Comparison of ENCODE assay signal across 9 cellular contexts in the genomic region with DNA sequence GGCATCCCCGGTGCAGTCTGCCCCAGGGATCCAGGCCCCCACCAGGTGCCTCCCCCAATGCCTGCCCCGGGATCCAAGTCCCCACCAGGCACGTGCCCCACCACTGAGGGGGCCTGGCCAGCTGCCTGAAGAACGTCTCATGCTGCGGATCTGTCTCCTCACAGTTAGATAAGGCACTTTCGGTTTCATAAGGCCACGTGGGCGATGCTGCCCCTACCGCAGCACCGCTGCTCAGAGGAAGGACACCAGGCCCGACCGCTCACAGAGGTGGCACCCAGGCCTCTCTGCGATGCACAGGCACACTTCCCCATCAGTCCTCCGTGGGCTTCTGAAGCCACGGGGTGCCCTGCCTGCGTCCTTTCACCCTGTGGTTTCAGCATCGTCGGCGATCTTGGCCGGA.
DNase-seq lines count a peak whose midpoint lies in the region; ATAC-seq and TF ChIP-seq lines count a peak whose summit lies in the region.
"Had no signal": no experiment of that assay in that cellular context is flagged by ENCODE, and none has a peak within 500 bp of the region (broad histone marks: within the 10 kb centered on the region; RNA-seq: fewer than 3 reads in every experiment).

No MANE protein-coding gene starts in this region.

- H3K27me3 ChIP-seq in body of pancreas, result no peaks in the 10 kb centered on the region

- intact Hi-C loops in body of pancreas (cut with DNase I), result no loop called here

- POLR2A ChIA-PET in GM10248 (lab: Yijun Ruan, JAX), result no interaction called here

- H3K4me3 ChIP-seq in body of pancreas, result no peak overlapping the region

- DNase-seq in GM10248 (ENCODE audit: extremely low spot score), result peak; percentile 39
- DNase-seq in activated CD4-positive, alpha-beta T cell treated with anti-CD3 and anti-CD28 coated beads for 4 hours, result peak; percentile 18 to 40
- peak; percentile 4 for DNase-seq in effector CD8-positive, alpha-beta T cell (lab: John Stamatoyannopoulos, UW)
- peak; percentile 10 for DNase-seq in stimulated activated CD4-positive, alpha-beta T cell treated with anti-CD3 and anti-CD28 coated beads, Interleukin-1b, Interleukin-23, amount 100 ng/mL, for 48 hours
- no peak for DNase-seq in body of pancreas
- DNase-seq in erythroblast (lab: John Stamatoyannopoulos, UW), result no peak
- no peak for DNase-seq in SW 1271 (lab: John Stamatoyannopoulos, UW)
- DNase-seq: hypothalamus had no signal

- peaks cover 0 to 24% of the 10 kb centered on the region in 2 donors for H3K36me3 ChIP-seq in body of pancreas (replicated peaks in 1 of 2; ENCODE audit: insufficient read depth in 1 of 2, low read depth in 2 of 2)

- TF ChIP-seq POLR2A in body of pancreas (IDR thresholded peaks at IDR 0.05) (no peak), erythroblast (IDR thresholded peaks at IDR 0.05; ENCODE audit: low read length) (no peak)

- TF ChIP-seq CTCF in GM10248 (IDR thresholded peaks at IDR 0.05; ENCODE audit: control extremely low read depth, extremely low read depth, low read depth, missing control alignments) (no peak), body of pancreas (IDR thresholded peaks at IDR 0.05) (no peak)

- ATAC-seq in HG02840 (IDR thresholded peaks at IDR 0.05; ENCODE audit: low FRiP score, unreplicated experiment) (no peak), body of pancreas (no peak)

- 85 to 91% methylated on average over 15 to 19 of the region's 20 CpGs for WGBS in body of pancreas, 2 donors

- CTCF ChIA-PET in GM10248 (lab: Yijun Ruan, JAX), result interaction anchor here (2.8 kb wide), 1 partner anchor 12 kb away, joined by 10 read pairs; no protein-coding TSS in a partner anchor

- no peaks in the 10 kb centered on the region for H3K9me3 ChIP-seq in body of pancreas

- H3K27ac ChIP-seq in body of pancreas, result no peak overlapping the region

- H3K4me1 ChIP-seq in body of pancreas, result no peaks in the 10 kb centered on the region

Comparison
In these comparisons a context has a peak if more than half of its experiments do, and no peak if none do; other contexts are left out.
1. DNase-seq: peak in GM10248 (single experiment), activated CD4-positive, alpha-beta T cell treated with anti-CD3 and anti-CD28 coated beads for 4 hours (2 of 2), effector CD8-positive, alpha-beta T cell (single experiment) and stimulated activated CD4-positive, alpha-beta T cell treated with anti-CD3 and anti-CD28 coated beads, Interleukin-1b, Interleukin-23, amount 100 ng/mL, for 48 hours (single experiment); none in body of pancreas (0 of 4), erythroblast (0 of 2) and SW 1271 (0 of 2).